Comparison of ENCODE assay signal across 14 cellular contexts in the genomic region with DNA sequence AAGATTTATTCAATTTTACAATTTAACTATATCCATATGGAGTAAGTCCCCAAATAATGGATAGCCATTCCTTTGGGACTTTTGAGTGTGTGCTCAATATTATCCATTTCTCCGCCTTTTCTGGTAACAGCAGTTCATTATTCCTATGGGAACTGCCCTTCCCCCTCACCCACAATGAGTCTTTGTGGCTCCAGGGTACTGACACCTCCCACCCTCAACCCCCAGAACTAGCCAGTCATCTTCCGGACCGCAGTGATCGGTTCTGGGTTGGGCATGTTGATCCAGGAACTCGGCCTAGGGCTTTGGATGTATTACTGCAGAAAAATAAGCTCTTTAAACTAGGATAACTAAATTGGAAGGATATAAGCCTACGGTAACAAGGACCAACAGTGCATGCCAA. TPM values are rescaled to one million over a fixed set of nuclear protein-coding genes. Genes with fewer than 3 reads are reported as not detected.
A peak's percentile ranks its signal among the peaks of the same experiment; 100 is the strongest.
DNase-seq lines count a peak whose midpoint lies in the region; ATAC-seq and TF ChIP-seq lines count a peak whose summit lies in the region.
"Had no signal": no experiment of that assay in that cellular context is flagged by ENCODE, and none has a peak within 500 bp of the region (broad histone marks: within the 10 kb centered on the region; RNA-seq: fewer than 3 reads in every experiment).

No MANE protein-coding gene starts in this region.

- no peaks in the 10 kb centered on the region for H3K36me3 Mint-ChIP-seq in activated naive CD8-positive, alpha-beta T cell
- H3K36me3 Mint-ChIP-seq in activated naive CD8-positive, alpha-beta T cell treated with anti-CD3 and anti-CD28 coated beads for 36 hours = no peaks in the 10 kb centered on the region
- no peaks in the 10 kb centered on the region for H3K36me3 Mint-ChIP-seq in activated T-helper 2 cell treated with anti-CD3 and anti-CD28 coated beads, Interferon-gamma antibody, Interleukin-2, Interleukin-4, amounts not matched to agents 10 μg/mL and 5 μg/mL and 100 μg/mL, durations not matched to agents 14 hours and 24 hours and 36 hours (ENCODE audit: low read depth)
- H3K36me3 Mint-ChIP-seq in memory B cell = no peaks in the 10 kb centered on the region

- CTCF ChIA-PET in HEK293T (lab: Yijun Ruan, JAX) = no interaction called here

- POLR2A ChIA-PET in HEK293T (lab: Yijun Ruan, JAX) = no interaction called here

- H3K27ac Mint-ChIP-seq in activated naive CD8-positive, alpha-beta T cell = no peak overlapping the region
- H3K27ac Mint-ChIP-seq in activated naive CD8-positive, alpha-beta T cell treated with anti-CD3 and anti-CD28 coated beads for 36 hours = no peak overlapping the region
- no peak overlapping the region for H3K27ac Mint-ChIP-seq in activated T-helper 2 cell treated with anti-CD3 and anti-CD28 coated beads, Interferon-gamma antibody, Interleukin-2, Interleukin-4, amounts not matched to agents 10 μg/mL and 5 μg/mL and 100 μg/mL, durations not matched to agents 14 hours and 24 hours and 36 hours
- H3K27ac Mint-ChIP-seq in memory B cell = no peak overlapping the region
- H3K27ac Mint-ChIP-seq: activated CD4-positive, alpha-beta T cell treated with anti-CD3 and anti-CD28 coated beads for 36 hours had no signal

- H3K4me3 ChIP-seq in foreskin fibroblast (ENCODE audit: low read depth in 1 of 2, low read length in 2 of 2) = no peak overlapping the region

- ATAC-seq in memory B cell (ENCODE audit: low read depth) = no peak
- no peak for ATAC-seq in HG03342 (IDR thresholded peaks at IDR 0.05; ENCODE audit: unreplicated experiment)

- intact Hi-C loops in activated T-helper 2 cell treated with anti-CD3 and anti-CD28 coated beads, Interferon-gamma antibody, Interleukin-2, Interleukin-4, amounts not matched to agents 10 μg/mL and 5 μg/mL and 100 μg/mL, durations not matched to agents 14 hours and 24 hours and 36 hours (cut with micrococcal nuclease) = no loop called here

- no peaks in the 10 kb centered on the region for H3K9me3 Mint-ChIP-seq in activated naive CD8-positive, alpha-beta T cell (ENCODE audit: low read depth)
- H3K9me3 Mint-ChIP-seq in activated naive CD8-positive, alpha-beta T cell treated with anti-CD3 and anti-CD28 coated beads for 36 hours = no peaks in the 10 kb centered on the region
- H3K9me3 Mint-ChIP-seq in activated T-helper 2 cell treated with anti-CD3 and anti-CD28 coated beads, Interferon-gamma antibody, Interleukin-2, Interleukin-4, amounts not matched to agents 10 μg/mL and 5 μg/mL and 100 μg/mL, durations not matched to agents 14 hours and 24 hours and 36 hours = no peaks in the 10 kb centered on the region
- H3K9me3 Mint-ChIP-seq in memory B cell = no peaks in the 10 kb centered on the region
- H3K9me3 Mint-ChIP-seq: central memory CD8-positive, alpha-beta T cell had no signal

- H3K4me3 Mint-ChIP-seq in activated naive CD8-positive, alpha-beta T cell = peak overlapping the region; percentile 56
- no peak overlapping the region for H3K4me3 Mint-ChIP-seq in activated naive CD8-positive, alpha-beta T cell treated with anti-CD3 and anti-CD28 coated beads for 36 hours
- H3K4me3 Mint-ChIP-seq in activated T-helper 2 cell treated with anti-CD3 and anti-CD28 coated beads, Interferon-gamma antibody, Interleukin-2, Interleukin-4, amounts not matched to agents 10 μg/mL and 5 μg/mL and 100 μg/mL, durations not matched to agents 14 hours and 24 hours and 36 hours (ENCODE audit: low read depth) = peak overlapping the region; percentile 26
- peak overlapping the region; percentile 14 for H3K4me3 Mint-ChIP-seq in memory B cell

- DNase-seq in activated naive CD8-positive, alpha-beta T cell treated with anti-CD3 and anti-CD28 coated beads for 36 hours = no peak
- no peak for DNase-seq in activated T-helper 2 cell treated with anti-CD3 and anti-CD28 coated beads, Interferon-gamma antibody, Interleukin-2, Interleukin-4, amounts not matched to agents 10 μg/mL and 5 μg/mL and 100 μg/mL, durations not matched to agents 14 hours and 24 hours and 36 hours (ENCODE audit: low spot score)
- DNase-seq in memory B cell (ENCODE audit: low spot score in 2 of 2) = no peak
- peak; percentile 93 for DNase-seq in superior temporal gyrus (ENCODE audit: extremely low spot score)
- DNase-seq in foreskin fibroblast = no peak
- no peak for DNase-seq in HEK293T (ENCODE audit: extremely low spot score)
- DNase-seq: activated gamma-delta T cell treated with Interleukin-2 at 50 U/mL for 16 hours, AML-193, Karpas-422, NCI-H1436 treated with DMSO at 0.1 percent for 48 hours had no signal

- H3K4me1 Mint-ChIP-seq in activated naive CD8-positive, alpha-beta T cell (ENCODE audit: low read depth) = peaks cover 8% of the 10 kb centered on the region
- peaks cover 6% of the 10 kb centered on the region for H3K4me1 Mint-ChIP-seq in activated naive CD8-positive, alpha-beta T cell treated with anti-CD3 and anti-CD28 coated beads for 36 hours
- peaks cover 7% of the 10 kb centered on the region for H3K4me1 Mint-ChIP-seq in activated T-helper 2 cell treated with anti-CD3 and anti-CD28 coated beads, Interferon-gamma antibody, Interleukin-2, Interleukin-4, amounts not matched to agents 10 μg/mL and 5 μg/mL and 100 μg/mL, durations not matched to agents 14 hours and 24 hours and 36 hours (ENCODE audit: low read depth)
- H3K4me1 Mint-ChIP-seq in memory B cell = peaks cover 3% of the 10 kb centered on the region
- H3K4me1 Mint-ChIP-seq: central memory CD8-positive, alpha-beta T cell had no signal

- TF ChIP-seq CTCF in foreskin fibroblast (IDR thresholded peaks at IDR 0.05; ENCODE audit: low read depth, low read length) = no peak

- peaks cover 54% of the 10 kb centered on the region for H3K27me3 Mint-ChIP-seq in activated naive CD8-positive, alpha-beta T cell
- peaks cover 70% of the 10 kb centered on the region for H3K27me3 Mint-ChIP-seq in activated naive CD8-positive, alpha-beta T cell treated with anti-CD3 and anti-CD28 coated beads for 36 hours
- H3K27me3 Mint-ChIP-seq in activated T-helper 2 cell treated with anti-CD3 and anti-CD28 coated beads, Interferon-gamma antibody, Interleukin-2, Interleukin-4, amounts not matched to agents 10 μg/mL and 5 μg/mL and 100 μg/mL, durations not matched to agents 14 hours and 24 hours and 36 hours (ENCODE audit: low read depth) = peaks cover 67% of the 10 kb centered on the region
- H3K27me3 Mint-ChIP-seq in memory B cell = peaks cover 20% of the 10 kb centered on the region

TF ChIP-seq in HEK293T, 16 proteins besides CTCF, POLR2A, EP300 and RAD21:
- TF ChIP-seq SP1 (IDR thresholded peaks at IDR 0.05) = no peak
- TF ChIP-seq TARDBP (IDR thresholded peaks at IDR 0.05) = no peak
- TF ChIP-seq FOXK2 (IDR thresholded peaks at IDR 0.05) = no peak
- TF ChIP-seq LEF1 (IDR thresholded peaks at IDR 0.05; ENCODE audit: borderline replicate concordance) = no peak
- TF ChIP-seq ARNT (IDR thresholded peaks at IDR 0.05) = no peak
- no peak for TF ChIP-seq L3MBTL2 (conservative IDR thresholded peaks at IDR 0.05)
- no peak for TF ChIP-seq NFRKB (IDR thresholded peaks at IDR 0.05)
- TF ChIP-seq CTBP1 (IDR thresholded peaks at IDR 0.05; ENCODE audit: borderline replicate concordance) = no peak
- TF ChIP-seq, protein P1, sequence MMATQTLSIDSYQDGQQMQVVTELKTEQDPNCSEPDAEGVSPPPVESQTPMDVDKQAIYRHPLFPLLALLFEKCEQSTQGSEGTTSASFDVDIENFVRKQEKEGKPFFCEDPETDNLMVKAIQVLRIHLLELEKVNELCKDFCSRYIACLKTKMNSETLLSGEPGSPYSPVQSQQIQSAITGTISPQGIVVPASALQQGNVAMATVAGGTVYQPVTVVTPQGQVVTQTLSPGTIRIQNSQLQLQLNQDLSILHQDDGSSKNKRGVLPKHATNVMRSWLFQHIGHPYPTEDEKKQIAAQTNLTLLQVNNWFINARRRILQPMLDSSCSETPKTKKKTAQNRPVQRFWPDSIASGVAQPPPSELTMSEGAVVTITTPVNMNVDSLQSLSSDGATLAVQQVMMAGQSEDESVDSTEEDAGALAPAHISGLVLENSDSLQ (IDR thresholded peaks at IDR 0.05) = no peak
TF ChIP-seq in HEK293T: peak in this region for 0.

RNA-seq across cellular contexts. Expression of gene HECW2, which starts 0.8 kb away (rescaled TPM):
- 1 to 10 TPM; 1.3 to 1.8 TPM for total RNA-seq in activated naive CD8-positive, alpha-beta T cell treated with anti-CD3 and anti-CD28 coated beads for 36 hours
- total RNA-seq in activated T-helper 2 cell treated with anti-CD3 and anti-CD28 coated beads, Interferon-gamma antibody, Interleukin-2, Interleukin-4, amounts not matched to agents 10 μg/mL and 5 μg/mL and 100 μg/mL, durations not matched to agents 14 hours and 24 hours and 36 hours = 1.8 and 2.2 TPM in 2 replicates

RNA-seq across cellular contexts. Expression of gene CCDC150, which starts 45.4 kb away (rescaled TPM):
- 1 to 10 TPM; 7.5 to 9.4 TPM for total RNA-seq in activated naive CD8-positive, alpha-beta T cell treated with anti-CD3 and anti-CD28 coated beads for 36 hours
- 13.6 and 17.8 TPM in 2 replicates for total RNA-seq in activated T-helper 2 cell treated with anti-CD3 and anti-CD28 coated beads, Interferon-gamma antibody, Interleukin-2, Interleukin-4, amounts not matched to agents 10 μg/mL and 5 μg/mL and 100 μg/mL, durations not matched to agents 14 hours and 24 hours and 36 hours
